Comparison of ENCODE assay signal across 10 cellular contexts in the genomic region with DNA sequence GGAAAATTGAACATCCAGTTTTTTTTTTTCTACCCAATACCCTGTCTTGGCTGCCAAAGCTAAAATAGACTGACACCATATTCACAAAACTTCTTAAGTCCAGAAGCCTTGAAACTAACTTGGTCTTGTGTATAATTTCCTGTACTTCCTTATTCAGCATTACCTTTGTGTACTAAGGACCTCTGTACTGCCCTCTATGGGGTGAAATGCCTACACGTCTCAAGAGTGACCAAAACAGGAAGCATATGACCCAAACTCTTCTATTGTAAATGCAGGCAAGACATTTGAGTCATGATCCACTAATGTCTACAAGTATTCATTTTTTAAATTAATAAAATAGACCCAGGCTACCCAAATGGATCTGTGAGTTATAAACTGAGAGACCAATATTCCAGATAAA. TPM values are rescaled to one million over a fixed set of nuclear protein-coding genes. Genes with fewer than 3 reads are reported as not detected.
DNase-seq lines count a peak whose midpoint lies in the region; ATAC-seq and TF ChIP-seq lines count a peak whose summit lies in the region.
"Had no signal": no experiment of that assay in that cellular context is flagged by ENCODE, and none has a peak within 500 bp of the region (broad histone marks: within the 10 kb centered on the region; RNA-seq: fewer than 3 reads in every experiment).

No MANE protein-coding gene starts in this region.

- H3K4me1 Mint-ChIP-seq in stimulated activated naive B cell treated with anti-CD40 and anti-IgM and Interleukin-4, amounts not matched to agents 10 μg/mL and 1 μg/mL and 100 μg/mL, for 72 hours, result no peaks in the 10 kb centered on the region
- no peaks in the 10 kb centered on the region for H3K4me1 Mint-ChIP-seq in activated CD4-positive, alpha-beta T cell treated with anti-CD3 and anti-CD28 coated beads, Interleukin-2, amount 10 ng/mL, durations not matched to agents 7 days and 5 days
- H3K4me1 Mint-ChIP-seq in activated naive CD4-positive, alpha-beta T cell treated with anti-CD3 and anti-CD28 coated beads for 36 hours (ENCODE audit: low read depth), result no peaks in the 10 kb centered on the region

- H3K9me2 ChIP-seq in Loucy (replicated peaks; ENCODE audit: low read depth, low read length), result no peaks in the 10 kb centered on the region

- DNase-seq in BJ (ENCODE audit: low read depth) (no peak), GM20000 (ENCODE audit: low spot score) (peak; percentile 3), cerebellar cortex (ENCODE audit: low spot score) (peak; percentile 12), DMS153 treated with DMSO at 0.1 percent for 48 hours (lab: John Stamatoyannopoulos, UW; ENCODE audit: unreplicated experiment) (no peak)
- DNase-seq in stimulated activated naive B cell treated with anti-CD40 and anti-IgM and Interleukin-4, amounts not matched to agents 10 μg/mL and 1 μg/mL and 100 μg/mL, for 72 hours, result no peak
- DNase-seq in activated CD4-positive, alpha-beta T cell treated with anti-CD3 and anti-CD28 coated beads, Interleukin-2, amount 10 ng/mL, durations not matched to agents 7 days and 5 days, result no peak
- no peak for DNase-seq in activated naive CD4-positive, alpha-beta T cell treated with anti-CD3 and anti-CD28 coated beads for 36 hours

- H3K27ac Mint-ChIP-seq in stimulated activated naive B cell treated with anti-CD40 and anti-IgM and Interleukin-4, amounts not matched to agents 10 μg/mL and 1 μg/mL and 100 μg/mL, for 72 hours, result no peak overlapping the region
- H3K27ac Mint-ChIP-seq in activated CD4-positive, alpha-beta T cell treated with anti-CD3 and anti-CD28 coated beads, Interleukin-2, amount 10 ng/mL, durations not matched to agents 7 days and 5 days, result no peak overlapping the region
- no peak overlapping the region for H3K27ac Mint-ChIP-seq in activated naive CD4-positive, alpha-beta T cell treated with anti-CD3 and anti-CD28 coated beads for 36 hours
- H3K27ac Mint-ChIP-seq: stimulated activated naive CD8-positive, alpha-beta T cell treated with anti-CD3 and anti-CD28 coated beads, Interleukin-15, Interleukin-2, amounts not matched to agents 100 ng/mL and 50 ng/mL, for 24 hours had no signal

- no peaks in the 10 kb centered on the region for H3K9me3 ChIP-seq in Loucy (ENCODE audit: insufficient read depth, low read depth, low read length)

- H3K36me3 ChIP-seq in BJ (ENCODE audit: control insufficient read depth, insufficient read depth, low read length) (no peaks in the 10 kb centered on the region), Loucy (ENCODE audit: insufficient read depth, low read length) (no peaks in the 10 kb centered on the region)

- no peak overlapping the region for H3K4me2 ChIP-seq in Loucy (ENCODE audit: low read depth, low read length, poor library complexity, severe bottlenecking)

- H3K27me3 ChIP-seq in BJ (ENCODE audit: control insufficient read depth, insufficient read depth, low read length) (no peaks in the 10 kb centered on the region), Loucy (ENCODE audit: insufficient read depth, low read length, poor library complexity, severe bottlenecking) (no peaks in the 10 kb centered on the region)

- intact Hi-C loops in activated naive CD4-positive, alpha-beta T cell treated with anti-CD3 and anti-CD28 coated beads for 36 hours (cut with micrococcal nuclease), result no loop called here

- H3K4me3 Mint-ChIP-seq in stimulated activated naive B cell treated with anti-CD40 and anti-IgM and Interleukin-4, amounts not matched to agents 10 μg/mL and 1 μg/mL and 100 μg/mL, for 72 hours, result no peak overlapping the region
- no peak overlapping the region for H3K4me3 Mint-ChIP-seq in activated CD4-positive, alpha-beta T cell treated with anti-CD3 and anti-CD28 coated beads, Interleukin-2, amount 10 ng/mL, durations not matched to agents 7 days and 5 days
- no peak overlapping the region for H3K4me3 Mint-ChIP-seq in activated naive CD4-positive, alpha-beta T cell treated with anti-CD3 and anti-CD28 coated beads for 36 hours
- H3K4me3 Mint-ChIP-seq: stimulated activated naive CD8-positive, alpha-beta T cell treated with anti-CD3 and anti-CD28 coated beads, Interleukin-15, Interleukin-2, amounts not matched to agents 100 ng/mL and 50 ng/mL, for 24 hours had no signal

- H3K79me2 ChIP-seq in Loucy (ENCODE audit: insufficient read depth, low read length), result no peaks in the 10 kb centered on the region

- no peaks in the 10 kb centered on the region for H3K27me3 Mint-ChIP-seq in stimulated activated naive B cell treated with anti-CD40 and anti-IgM and Interleukin-4, amounts not matched to agents 10 μg/mL and 1 μg/mL and 100 μg/mL, for 72 hours
- no peaks in the 10 kb centered on the region for H3K27me3 Mint-ChIP-seq in activated CD4-positive, alpha-beta T cell treated with anti-CD3 and anti-CD28 coated beads, Interleukin-2, amount 10 ng/mL, durations not matched to agents 7 days and 5 days
- H3K27me3 Mint-ChIP-seq in activated naive CD4-positive, alpha-beta T cell treated with anti-CD3 and anti-CD28 coated beads for 36 hours (ENCODE audit: low read depth), result no peaks in the 10 kb centered on the region
- H3K27me3 Mint-ChIP-seq: stimulated activated naive CD8-positive, alpha-beta T cell treated with anti-CD3 and anti-CD28 coated beads, Interleukin-15, Interleukin-2, amounts not matched to agents 100 ng/mL and 50 ng/mL, for 24 hours had no signal

- no peaks in the 10 kb centered on the region for H4K20me1 ChIP-seq in Loucy (ENCODE audit: insufficient read depth, low read length, poor library complexity, severe bottlenecking)

- no peaks in the 10 kb centered on the region for H3F3A ChIP-seq in Loucy (ENCODE audit: low read depth)

- TF ChIP-seq CTCF in BJ (IDR thresholded peaks at IDR 0.05; ENCODE audit: insufficient read depth, low read depth, low read length) (peak; percentile 35), GM20000 (IDR thresholded peaks at IDR 0.05; ENCODE audit: extremely low read depth, missing control alignments) (no peak), Loucy (conservative IDR thresholded peaks at IDR 0.05; ENCODE audit: low read length) (peak; percentile 67)

- H3K4me1 ChIP-seq in Loucy (ENCODE audit: insufficient read depth, low read length, poor library complexity, severe bottlenecking), result no peaks in the 10 kb centered on the region

- H3K36me3 Mint-ChIP-seq in stimulated activated naive B cell treated with anti-CD40 and anti-IgM and Interleukin-4, amounts not matched to agents 10 μg/mL and 1 μg/mL and 100 μg/mL, for 72 hours, result no peaks in the 10 kb centered on the region
- no peaks in the 10 kb centered on the region for H3K36me3 Mint-ChIP-seq in activated CD4-positive, alpha-beta T cell treated with anti-CD3 and anti-CD28 coated beads, Interleukin-2, amount 10 ng/mL, durations not matched to agents 7 days and 5 days (ENCODE audit: low read depth)
- no peaks in the 10 kb centered on the region for H3K36me3 Mint-ChIP-seq in activated naive CD4-positive, alpha-beta T cell treated with anti-CD3 and anti-CD28 coated beads for 36 hours (ENCODE audit: low read depth)

- H3K9me3 Mint-ChIP-seq in stimulated activated naive B cell treated with anti-CD40 and anti-IgM and Interleukin-4, amounts not matched to agents 10 μg/mL and 1 μg/mL and 100 μg/mL, for 72 hours, result peaks cover 0 to 2% of the 10 kb centered on the region in 2 donors
- no peaks in the 10 kb centered on the region for H3K9me3 Mint-ChIP-seq in activated CD4-positive, alpha-beta T cell treated with anti-CD3 and anti-CD28 coated beads, Interleukin-2, amount 10 ng/mL, durations not matched to agents 7 days and 5 days
- peaks cover 5% of the 10 kb centered on the region for H3K9me3 Mint-ChIP-seq in activated naive CD4-positive, alpha-beta T cell treated with anti-CD3 and anti-CD28 coated beads for 36 hours

- POLR2A ChIA-PET in BJ (lab: Charles Lee), result no interaction called here
- POLR2A ChIA-PET in activated CD4-positive, alpha-beta T cell treated with anti-CD3 and anti-CD28 coated beads, Interleukin-2, amount 10 ng/mL, durations not matched to agents 7 days and 5 days (lab: Charles Lee), result no interaction called here

- no peak overlapping the region for H3K4me3 ChIP-seq in BJ (ENCODE audit: low read depth, low read length)
- no peak overlapping the region for H3K4me3 ChIP-seq in Loucy (ENCODE audit: low read length, poor library complexity, severe bottlenecking)

- no peak overlapping the region for H2AFZ ChIP-seq in Loucy (ENCODE audit: low read length)

- peak; percentile 46 to 49 for ATAC-seq in stimulated activated naive B cell treated with anti-CD40 and anti-IgM and Interleukin-4, amounts not matched to agents 10 μg/mL and 1 μg/mL and 100 μg/mL, for 72 hours (replicated peaks)

- H3K9ac ChIP-seq in Loucy (ENCODE audit: low read depth, low read length, poor library complexity, severe bottlenecking), result no peak overlapping the region

- CTCF ChIA-PET in BJ (lab: Yijun Ruan, JAX), result interaction anchor here (1.1 kb wide), 1 partner anchor 15 kb away, joined by 5 read pairs; no protein-coding TSS in a partner anchor
- CTCF ChIA-PET in activated CD4-positive, alpha-beta T cell treated with anti-CD3 and anti-CD28 coated beads, Interleukin-2, amount 10 ng/mL, durations not matched to agents 7 days and 5 days (lab: Charles Lee), result no interaction called here
- CTCF ChIA-PET in activated naive CD4-positive, alpha-beta T cell treated with anti-CD3 and anti-CD28 coated beads for 36 hours (lab: Charles Lee), result no interaction called here

RNA-seq across cellular contexts. Expression of a gene that starts 50.4 kb away (rescaled TPM):
- not detected in 2 replicates for polyA plus RNA-seq in BJ (2011; rRNA removed)
- not detected in 2 replicates for polyA minus RNA-seq in BJ (2011; rRNA and poly(A)+ RNA removed)
- total RNA-seq in activated CD4-positive, alpha-beta T cell treated with anti-CD3 and anti-CD28 coated beads, Interleukin-2, amount 10 ng/mL, durations not matched to agents 7 days and 5 days, result not detected
- not detected for total RNA-seq in activated naive CD4-positive, alpha-beta T cell treated with anti-CD3 and anti-CD28 coated beads for 36 hours
- total RNA-seq: dermis microvascular lymphatic vessel endothelial cell had no signal

Comparison
In these comparisons a context has a peak if more than half of its experiments do, and no peak if none do; other contexts are left out.
1. DNase-seq: peak in GM20000 (single experiment) and cerebellar cortex (single experiment); none in BJ (single experiment), stimulated activated naive B cell treated with anti-CD40 and anti-IgM and Interleukin-4, amounts not matched to agents 10 μg/mL and 1 μg/mL and 100 μg/mL, for 72 hours (single experiment), activated CD4-positive, alpha-beta T cell treated with anti-CD3 and anti-CD28 coated beads, Interleukin-2, amount 10 ng/mL, durations not matched to agents 7 days and 5 days (single experiment), DMS153 treated with DMSO at 0.1 percent for 48 hours (single experiment) and activated naive CD4-positive, alpha-beta T cell treated with anti-CD3 and anti-CD28 coated beads for 36 hours (single experiment).